In genomic region chr9:14062449-14063187, GRCh38 we compare ENCODE assay signal across 14 cellular contexts.
DNase-seq lines count a peak whose midpoint lies in the region; ATAC-seq, FAIRE-seq and TF ChIP-seq lines count a peak whose summit lies in the region.
"Had no signal": no experiment of that assay in that cellular context is flagged by ENCODE, and none has a peak within 500 bp of the region (broad histone marks: within the 10 kb centered on the region; RNA-seq: fewer than 3 reads in every experiment).

No MANE protein-coding gene starts in this region.

- in situ Hi-C loops in astrocyte of the spinal cord (cut with HindIII; ENCODE audit: low sequenced_read_pairs), result no loop called here

- no peaks in the 10 kb centered on the region for H3K9me3 ChIP-seq in left lung
- no peaks in the 10 kb centered on the region for H3K9me3 ChIP-seq in prostate gland
- H3K9me3 ChIP-seq: thoracic aorta had no signal

- WGBS in prostate gland, result 76% methylated on average over 11 of the region's 11 CpGs

- H3K36me3 ChIP-seq in left lung (no peaks in the 10 kb centered on the region), prostate gland (no peaks in the 10 kb centered on the region)
- H3K36me3 ChIP-seq: thoracic aorta had no signal

- no peak for TF ChIP-seq CTCF in astrocyte of the spinal cord (IDR thresholded peaks at IDR 0.05; ENCODE audit: low read depth, low read length)
- TF ChIP-seq CTCF in left lung (IDR thresholded peaks at IDR 0.05), result no peak
- no peak for TF ChIP-seq CTCF in prostate gland (IDR thresholded peaks at IDR 0.05)

- peak overlapping the region in 1 of 2 donors; percentile 53 for H3K27ac ChIP-seq in left lung
- H3K27ac ChIP-seq in prostate gland, result no peak overlapping the region
- H3K27ac ChIP-seq: thoracic aorta had no signal

- TF ChIP-seq POLR2A in H54 (IDR thresholded peaks at IDR 0.05; ENCODE audit: low read depth, low read length) (no peak), prostate gland (IDR thresholded peaks at IDR 0.05) (no peak)

- H3K4me1 ChIP-seq in left lung, result no peaks in the 10 kb centered on the region
- no peaks in the 10 kb centered on the region for H3K4me1 ChIP-seq in prostate gland (replicated peaks)

- ATAC-seq in left lung (peak; percentile 57), left ventricle myocardium superior (no peak), GM18519 (IDR thresholded peaks at IDR 0.05; ENCODE audit: low FRiP score, unreplicated experiment) (no peak)

- DNase-seq in H54 (ENCODE audit: insufficient read length, low spot score), result no peak
- DNase-seq in NCI-H2107 treated with DMSO at 0.1 percent for 48 hours (lab: John Stamatoyannopoulos, UW; ENCODE audit: unreplicated experiment), result peak; percentile 94
- peak; percentile 75 for DNase-seq in astrocyte of the spinal cord (ENCODE audit: low read depth, low spot score)
- DNase-seq in left lung, result no peak
- DNase-seq in left ventricle myocardium superior, result no peak
- DNase-seq in prostate gland (ENCODE audit: low spot score), result no peak
- DNase-seq in anterior cingulate cortex (lab: John Stamatoyannopoulos, UW), result no peak
- DNase-seq: activated CD4-positive, alpha-beta memory T cell treated with anti-CD3 and anti-CD28 coated beads for 36 hours; activated naive CD4-positive, alpha-beta T cell treated with Interleukin-2 at 50 U/mL for 16 hours; CD4-positive, CD25-positive, alpha-beta regulatory T cell; MM.1S had no signal

- intact Hi-C loops in left lung (cut with DNase I) (no loop called here), left ventricle myocardium superior (cut with micrococcal nuclease) (no loop called here), prostate gland (cut with DNase I) (no loop called here)

- H3K4me3 ChIP-seq in astrocyte of the spinal cord (ENCODE audit: low read depth, low read length) (no peak overlapping the region), left lung (no peak overlapping the region), prostate gland (no peak overlapping the region)
- H3K4me3 ChIP-seq: thoracic aorta had no signal

- FAIRE-seq in H54 (lab: Jason Lieb, UNC), result peak; percentile 53
- FAIRE-seq: colon had no signal

- H3K27me3 ChIP-seq in left lung (no peaks in the 10 kb centered on the region), prostate gland (replicated peaks; ENCODE audit: insufficient read depth) (no peaks in the 10 kb centered on the region)

Comparison
In these comparisons a context has a peak if more than half of its experiments do, and no peak if none do; other contexts are left out.
1. DNase-seq: peak in NCI-H2107 treated with DMSO at 0.1 percent for 48 hours (single experiment) and astrocyte of the spinal cord (single experiment); none in H54 (single experiment), left lung (0 of 2), left ventricle myocardium superior (single experiment), prostate gland (single experiment) and anterior cingulate cortex (0 of 58).